ENCODE assay signal across 8 cellular contexts in the genomic region with DNA sequence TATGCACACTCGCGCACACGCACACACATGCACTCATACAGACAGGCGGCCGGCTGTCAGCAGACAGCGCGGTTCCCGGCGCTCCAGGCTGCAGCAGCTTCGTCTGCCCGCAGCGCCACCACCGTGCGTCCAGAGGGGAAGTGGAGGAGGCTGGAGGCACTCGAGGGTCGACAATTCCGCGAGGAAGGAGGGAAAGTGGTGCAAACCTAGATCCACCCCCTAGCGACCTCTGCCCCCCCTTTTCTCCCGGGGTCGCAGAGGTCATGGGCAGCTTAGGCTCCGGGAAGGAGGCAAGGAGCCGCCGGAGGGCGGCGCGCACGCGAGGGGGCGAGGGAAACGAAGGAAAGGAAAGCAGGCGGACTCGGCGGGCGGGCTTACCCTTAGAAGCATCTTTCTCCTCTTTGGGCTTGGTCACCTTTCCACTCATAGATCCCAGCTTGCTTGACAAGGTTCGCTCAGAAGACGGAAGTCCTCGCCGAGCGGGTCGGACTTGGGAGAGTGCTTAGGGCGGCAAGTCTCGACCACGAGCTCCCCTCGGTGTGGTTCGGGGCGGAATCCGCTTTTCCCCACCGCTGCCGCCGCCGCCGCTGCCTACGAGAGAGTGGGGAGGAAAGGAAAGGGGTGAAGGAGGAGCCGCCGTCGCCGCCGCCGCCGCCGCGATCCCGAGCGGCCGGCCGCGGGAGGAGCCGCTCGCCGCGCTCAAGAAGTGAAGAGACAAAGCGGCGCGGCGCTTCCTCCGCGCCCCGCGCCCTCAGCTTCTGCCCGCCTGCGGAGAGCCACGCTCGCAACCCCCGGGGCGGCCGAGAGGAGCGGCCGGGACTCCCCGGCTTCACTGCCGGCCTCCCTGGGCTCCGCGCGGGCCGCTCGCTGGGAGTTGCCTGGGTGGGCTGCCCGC.
DNase-seq lines count a peak whose midpoint lies in the region; ATAC-seq and TF ChIP-seq lines count a peak whose summit lies in the region.

No MANE protein-coding gene starts in this region.

- H3K4me3 ChIP-seq in breast epithelium, result peak overlapping the region; percentile 54 to 68 (median 58)
- H3K4me3 ChIP-seq in upper lobe of left lung, result peak overlapping the region in 3 of 4 donors; percentile 35 to 52 (median 48)
- no peak overlapping the region for H3K4me3 ChIP-seq in Karpas-422 (ENCODE audit: low read length)

- TF ChIP-seq POLR2A in breast epithelium (IDR thresholded peaks at IDR 0.05), result no peak
- TF ChIP-seq POLR2A in upper lobe of left lung (IDR thresholded peaks at IDR 0.05), result no peak

- ATAC-seq in upper lobe of left lung (ENCODE audit: low FRiP score in 2 of 2), result peak in 1 of 2 donors; percentile 64

- H3K4me1 ChIP-seq in breast epithelium (no peaks in the 10 kb centered on the region), upper lobe of left lung (peaks cover 0 to 21% (median 0%) of the 10 kb centered on the region in 4 donors), Karpas-422 (ENCODE audit: low read length) (no peaks in the 10 kb centered on the region)

- DNase-seq in stimulated activated CD4-positive, alpha-beta T cell treated with anti-CD3 and anti-CD28 coated beads, Interleukin-15, amount 100 ng/mL, for 24 hours, result peak; percentile 12
- no peak for DNase-seq in stimulated activated CD4-positive, alpha-beta T cell treated with anti-CD3 and anti-CD28 coated beads, Interleukin-12 subunit alpha, Interleukin-12 subunit beta, amount 100 ng/mL, for 4 hours
- peak in 1 of 2 donors; percentile 47 for DNase-seq in breast epithelium (ENCODE audit: low spot score in 2 of 2)
- DNase-seq in lung microvascular endothelial cell (ENCODE audit: low read depth in 2 of 2), result peak; percentile 14 to 54
- DNase-seq in upper lobe of left lung, result peak in 1 of 2 donors; percentile 77
- DNase-seq in GOT3 (lab: John Stamatoyannopoulos, UW), result no peak
- no peak for DNase-seq in NCI-H2081 (lab: John Stamatoyannopoulos, UW)
- no peak for DNase-seq in Karpas-422

- no peak overlapping the region for H2AFZ ChIP-seq in Karpas-422 (ENCODE audit: low read length)

- H4K20me1 ChIP-seq in Karpas-422 (ENCODE audit: insufficient read depth, low read depth, low read length), result no peaks in the 10 kb centered on the region

- TF ChIP-seq EP300 in upper lobe of left lung (IDR thresholded peaks at IDR 0.05), result no peak

- H3K36me3 ChIP-seq in breast epithelium, result no peaks in the 10 kb centered on the region
- H3K36me3 ChIP-seq in upper lobe of left lung, result no peaks in the 10 kb centered on the region
- H3K36me3 ChIP-seq in Karpas-422 (ENCODE audit: insufficient read depth, low read length), result no peaks in the 10 kb centered on the region

- no peak overlapping the region for H3K4me2 ChIP-seq in Karpas-422 (ENCODE audit: low read depth, low read length, poor library complexity, severe bottlenecking)

- WGBS in upper lobe of left lung, 2 donors, result 24% methylated on average over 93 of the region's 97 CpGs; no CpG with 5 or more reads in 1 of the 2 donors

- H3K9me2 ChIP-seq in Karpas-422 (replicated peaks; ENCODE audit: insufficient read depth, low read length), result no peaks in the 10 kb centered on the region

- H3K27me3 ChIP-seq in breast epithelium (peaks cover 0 to 40% of the 10 kb centered on the region in 2 donors), upper lobe of left lung (peaks cover 0 to 10% (median 0%) of the 10 kb centered on the region in 4 donors), Karpas-422 (ENCODE audit: low read length) (no peaks in the 10 kb centered on the region)

- H3K27ac ChIP-seq in breast epithelium (peak overlapping the region; percentile 8 to 66), upper lobe of left lung (no peak overlapping the region), Karpas-422 (ENCODE audit: low read length) (no peak overlapping the region)

- H3K79me2 ChIP-seq in Karpas-422 (ENCODE audit: low read length), result no peaks in the 10 kb centered on the region

- intact Hi-C loops in breast epithelium (cut with DNase I; ENCODE audit: low total_unique reads), result no loop called here

- no peak overlapping the region for H3K9ac ChIP-seq in Karpas-422 (ENCODE audit: low read length)

- TF ChIP-seq CTCF in breast epithelium (IDR thresholded peaks at IDR 0.05), result no peak
- TF ChIP-seq CTCF in upper lobe of left lung (IDR thresholded peaks at IDR 0.05), result no peak

- no peaks in the 10 kb centered on the region for H3K9me3 ChIP-seq in breast epithelium
- no peaks in the 10 kb centered on the region for H3K9me3 ChIP-seq in upper lobe of left lung
- 0 out of 2 replicates have a peak, but pooled peaks cover 4% of the 10 kb centered on the region for H3K9me3 ChIP-seq in Karpas-422 (ENCODE audit: low read length)

Comparison
In these comparisons a context has a peak if more than half of its experiments do, and no peak if none do; other contexts are left out.
1. DNase-seq: peak in stimulated activated CD4-positive, alpha-beta T cell treated with anti-CD3 and anti-CD28 coated beads, Interleukin-15, amount 100 ng/mL, for 24 hours (single experiment) and lung microvascular endothelial cell (2 of 2); none in stimulated activated CD4-positive, alpha-beta T cell treated with anti-CD3 and anti-CD28 coated beads, Interleukin-12 subunit alpha, Interleukin-12 subunit beta, amount 100 ng/mL, for 4 hours (single experiment), GOT3 (single experiment), NCI-H2081 (0 of 2) and Karpas-422 (single experiment).
2. H3K27ac ChIP-seq: peak in breast epithelium (2 of 2); none in upper lobe of left lung (0 of 4) and Karpas-422 (single experiment).